Comparison of ENCODE assay signal across 14 cellular contexts in genomic region chr3:171711461-171711860, GRCh38.
"Had no signal": no experiment of that assay in that cellular context is flagged by ENCODE, and none has a peak within 500 bp of the region (broad histone marks: within the 10 kb centered on the region; RNA-seq: fewer than 3 reads in every experiment).

No MANE protein-coding gene starts in this region.

- H3K27me3 ChIP-seq: upper lobe of right lung had no signal

- H3K27ac Mint-ChIP-seq: activated B cell treated with CpG ODN at 0.5 μM for 24 hours; activated CD4-positive, alpha-beta T cell treated with anti-CD3 and anti-CD28 coated beads, Interleukin-2, amount 10 ng/mL, durations not matched to agents 7 days and 5 days; activated naive CD4-positive, alpha-beta T cell treated with anti-CD3 and anti-CD28 coated beads, Interleukin-2, amount 10 ng/mL, durations not matched to agents 7 days and 5 days; activated T-helper 17 cell treated with anti-CD3 and anti-CD28 coated beads, Interleukin-2, amount 50 U/mL, for 72 hours; dendritic cell treated with granulocyte-macrophage colony-stimulating factor and Interleukin-4, amounts not matched to agents 40 ng/mL and 50 ng/mL, for 4 days; nephron progenitor cell; T-helper 1 cell treated with Interleukin-12 subunit alpha and Interleukin-12 subunit beta and Interleukin-4 antibody, amounts not matched to agents 30 μg/mL and 1 μg/mL, for 36 hours had no signal

- H3K4me3 Mint-ChIP-seq: activated B cell treated with CpG ODN at 0.5 μM for 24 hours; activated CD4-positive, alpha-beta T cell treated with anti-CD3 and anti-CD28 coated beads, Interleukin-2, amount 10 ng/mL, durations not matched to agents 7 days and 5 days; activated naive CD4-positive, alpha-beta T cell treated with anti-CD3 and anti-CD28 coated beads, Interleukin-2, amount 10 ng/mL, durations not matched to agents 7 days and 5 days; activated T-helper 17 cell treated with anti-CD3 and anti-CD28 coated beads, Interleukin-2, amount 50 U/mL, for 72 hours; brain; dendritic cell treated with granulocyte-macrophage colony-stimulating factor and Interleukin-4, amounts not matched to agents 40 ng/mL and 50 ng/mL, for 4 days; nephron progenitor cell; T-helper 1 cell treated with Interleukin-12 subunit alpha and Interleukin-12 subunit beta and Interleukin-4 antibody, amounts not matched to agents 30 μg/mL and 1 μg/mL, for 36 hours had no signal

- H3K36me3 Mint-ChIP-seq: activated naive CD4-positive, alpha-beta T cell treated with anti-CD3 and anti-CD28 coated beads, Interleukin-2, amount 10 ng/mL, durations not matched to agents 7 days and 5 days had no signal

- H3K27me3 Mint-ChIP-seq: activated B cell treated with CpG ODN at 0.5 μM for 24 hours; activated CD4-positive, alpha-beta T cell treated with anti-CD3 and anti-CD28 coated beads, Interleukin-2, amount 10 ng/mL, durations not matched to agents 7 days and 5 days; activated naive CD4-positive, alpha-beta T cell treated with anti-CD3 and anti-CD28 coated beads, Interleukin-2, amount 10 ng/mL, durations not matched to agents 7 days and 5 days; activated T-helper 17 cell treated with anti-CD3 and anti-CD28 coated beads, Interleukin-2, amount 50 U/mL, for 72 hours; brain; dendritic cell treated with granulocyte-macrophage colony-stimulating factor and Interleukin-4, amounts not matched to agents 40 ng/mL and 50 ng/mL, for 4 days had no signal

- DNase-seq: activated B cell treated with CpG ODN at 0.5 μM for 24 hours; activated CD4-positive, alpha-beta T cell treated with anti-CD3 and anti-CD28 coated beads, Interleukin-2, amount 10 ng/mL, durations not matched to agents 7 days and 5 days; activated CD8-positive, alpha-beta memory T cell treated with anti-CD3 and anti-CD28 coated beads for 24 hours; activated naive CD4-positive, alpha-beta T cell treated with anti-CD3 and anti-CD28 coated beads, Interleukin-2, amount 10 ng/mL, durations not matched to agents 7 days and 5 days; nephron progenitor cell; stimulated activated CD4-positive, alpha-beta T cell treated with anti-CD3 and anti-CD28 coated beads, Interleukin-12 subunit alpha, Interleukin-12 subunit beta, amount 100 ng/mL, for 4 hours; stimulated activated naive CD4-positive, alpha-beta T cell treated with Interleukin-2 at 50 U/mL for 16 hours; upper lobe of right lung had no signal

- H3K9me3 Mint-ChIP-seq: activated B cell treated with CpG ODN at 0.5 μM for 24 hours; activated naive CD4-positive, alpha-beta T cell treated with anti-CD3 and anti-CD28 coated beads, Interleukin-2, amount 10 ng/mL, durations not matched to agents 7 days and 5 days; T-helper 1 cell treated with Interleukin-12 subunit alpha and Interleukin-12 subunit beta and Interleukin-4 antibody, amounts not matched to agents 30 μg/mL and 1 μg/mL, for 36 hours had no signal

- ATAC-seq: activated T-helper 17 cell treated with anti-CD3 and anti-CD28 coated beads, Interleukin-2, amount 50 U/mL, for 72 hours; left lobe of liver; sciatic nerve; upper lobe of right lung had no signal

- H3K9me3 ChIP-seq: upper lobe of right lung had no signal

- H3K27ac ChIP-seq: upper lobe of right lung had no signal

- H3K36me3 ChIP-seq: upper lobe of right lung had no signal

- H3K4me1 Mint-ChIP-seq: activated B cell treated with CpG ODN at 0.5 μM for 24 hours; activated CD4-positive, alpha-beta T cell treated with anti-CD3 and anti-CD28 coated beads, Interleukin-2, amount 10 ng/mL, durations not matched to agents 7 days and 5 days; activated naive CD4-positive, alpha-beta T cell treated with anti-CD3 and anti-CD28 coated beads, Interleukin-2, amount 10 ng/mL, durations not matched to agents 7 days and 5 days; activated T-helper 17 cell treated with anti-CD3 and anti-CD28 coated beads, Interleukin-2, amount 50 U/mL, for 72 hours; brain; nephron progenitor cell had no signal

- H3K4me3 ChIP-seq: upper lobe of right lung had no signal

- H3K4me1 ChIP-seq: upper lobe of right lung had no signal
